In genomic region chr12:50086148-50086547, GRCh38 we compare ENCODE assay signal across 8 cellular contexts. TPM values are rescaled to one million over a fixed set of nuclear protein-coding genes. Genes with fewer than 3 reads are reported as not detected.
A peak's percentile ranks its signal among the peaks of the same experiment; 100 is the strongest.
DNase-seq lines count a peak whose midpoint lies in the region; ATAC-seq and TF ChIP-seq lines count a peak whose summit lies in the region.

No MANE protein-coding gene starts in this region.

- ATAC-seq in natural killer cell (no peak), sciatic nerve (no peak)

- intact Hi-C loops in natural killer cell (cut with micrococcal nuclease) (loop anchor here (10.0 kb wide), 1 partner anchor 229 kb away; no protein-coding TSS in a partner anchor), sciatic nerve (cut with DNase I) (no loop called here)

- H3K4me3 Mint-ChIP-seq in natural killer cell, result peak overlapping the region; percentile 89

- H3K36me3 Mint-ChIP-seq in natural killer cell, result peaks cover 6% of the 10 kb centered on the region

- H3K27ac Mint-ChIP-seq in natural killer cell, result peak overlapping the region; percentile 89 to 94

- peak overlapping the region; percentile 90 for H3K4me3 ChIP-seq in AG10803 (ENCODE audit: low read length)
- H3K4me3 ChIP-seq in LNCaP clone FGC (ENCODE audit: low read depth, low read length), result peak overlapping the region; percentile 62

- TF ChIP-seq CTCF in AG10803 (conservative IDR thresholded peaks at IDR 0.05; ENCODE audit: low read length) (no peak), LNCaP clone FGC (IDR thresholded peaks at IDR 0.05; ENCODE audit: control insufficient read depth, extremely low read depth, insufficient read depth) (no peak), natural killer cell (IDR thresholded peaks at IDR 0.05) (no peak), GM20000 (IDR thresholded peaks at IDR 0.05; ENCODE audit: extremely low read depth, missing control alignments) (no peak)

- no peaks in the 10 kb centered on the region for H3K27me3 Mint-ChIP-seq in natural killer cell (ENCODE audit: low read depth in 2 of 2)

- peaks cover 33 to 38% of the 10 kb centered on the region in 2 donors for H3K4me1 Mint-ChIP-seq in natural killer cell

- no peaks in the 10 kb centered on the region for H3K9me3 Mint-ChIP-seq in natural killer cell

- DNase-seq in AG10803 (ENCODE audit: low read depth), result no peak
- no peak for DNase-seq in LNCaP clone FGC (ENCODE audit: low read depth)
- peak; percentile 24 for DNase-seq in cerebellum (ENCODE audit: low spot score)
- no peak for DNase-seq in natural killer cell
- DNase-seq in mucosa of gallbladder (ENCODE audit: low spot score), result no peak
- no peak for DNase-seq in sciatic nerve (ENCODE audit: low spot score)
- no peak for DNase-seq in GM20000 (ENCODE audit: low spot score)
- no peak for DNase-seq in NCI-H2081 treated with DMSO at 0.1 percent for 48 hours (lab: John Stamatoyannopoulos, UW)

RNA-seq across cellular contexts. Expression of gene SMARCD1, which starts 1.0 kb away (rescaled TPM):
- total RNA-seq in cerebellum (61.9 TPM), natural killer cell (10 to 100 TPM; 81.3 to 97.0 (median 88.6) TPM), mucosa of gallbladder (49.5 TPM), sciatic nerve (35.2 TPM)

RNA-seq across cellular contexts. Expression of gene GPD1, which starts 17.7 kb away (rescaled TPM):
- total RNA-seq in cerebellum (1.7 TPM), natural killer cell (under 1 TPM in 1 of 3 donors, not detected in 2; 0.65 TPM), mucosa of gallbladder (21.5 TPM), sciatic nerve (32.2 TPM)

RNA-seq across cellular contexts. Expression of gene COX14, which starts 25.9 kb away (rescaled TPM):
- 15.3 TPM for total RNA-seq in cerebellum
- total RNA-seq in natural killer cell, result 10 to 100 TPM; 32.8 to 42.6 (median 36.7) TPM
- 80.5 TPM for total RNA-seq in mucosa of gallbladder
- total RNA-seq in sciatic nerve, result 45.8 TPM

RNA-seq across cellular contexts. Expression of gene ASIC1, which starts 28.8 kb away (rescaled TPM):
- 20.5 TPM for total RNA-seq in cerebellum
- under 1 TPM in 1 of 3 donors, not detected in 2; 0.21 TPM for total RNA-seq in natural killer cell
- 4.1 TPM for total RNA-seq in mucosa of gallbladder
- total RNA-seq in sciatic nerve, result 5.5 TPM
